In the genomic region with DNA sequence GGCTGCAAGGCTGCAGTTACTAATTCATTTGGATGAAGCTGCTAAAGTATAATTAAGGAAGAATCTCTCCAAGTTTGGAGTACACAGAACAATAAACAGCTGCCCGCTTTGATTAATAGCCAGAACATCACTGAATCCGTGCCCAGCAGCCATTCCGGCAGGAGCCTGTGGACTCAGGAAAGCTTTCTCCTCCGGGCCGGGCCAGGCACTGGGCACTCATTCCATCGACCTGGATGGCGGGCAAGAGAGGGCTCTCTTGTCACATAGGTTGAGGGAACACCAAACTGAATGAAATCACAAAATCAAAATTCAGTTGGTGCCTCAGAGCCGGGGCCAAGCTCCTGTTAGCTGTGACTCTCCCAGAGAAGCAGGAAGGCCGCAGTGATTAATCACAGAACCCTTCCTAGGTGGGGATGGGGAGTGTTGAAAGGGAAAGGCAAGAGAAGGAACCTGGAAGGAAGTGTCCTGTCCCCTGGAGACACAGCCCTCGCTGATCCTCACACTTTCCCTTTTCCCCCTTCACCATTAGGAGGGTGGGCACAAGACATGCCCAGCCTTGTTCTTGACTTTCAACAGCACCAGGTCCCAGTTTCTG, we compare ENCODE assay signal across 23 cellular contexts.
"Had no signal": no experiment of that assay in that cellular context is flagged by ENCODE, and none has a peak within 500 bp of the region (broad histone marks: within the 10 kb centered on the region; RNA-seq: fewer than 3 reads in every experiment).

No MANE protein-coding gene starts in this region.

- H3K27ac ChIP-seq: dorsolateral prefrontal cortex, esophagus squamous epithelium, gastrocnemius medialis, lower lobe of right lung, neural progenitor cell, parathyroid adenoma, stomach, thyroid gland, vagina had no signal

- H3K4me1 ChIP-seq: esophagus squamous epithelium, gastrocnemius medialis, lower lobe of right lung, parathyroid adenoma, stomach, thyroid gland had no signal

- H3K4me3 ChIP-seq: dorsolateral prefrontal cortex, esophagus squamous epithelium, gastrocnemius medialis, lower lobe of right lung, neural progenitor cell, smooth muscle cell, stomach, thyroid gland, vagina had no signal

- H3K9me3 ChIP-seq: esophagus squamous epithelium, gastrocnemius medialis, lower lobe of right lung, stomach, thyroid gland, vagina had no signal

- H3K36me3 ChIP-seq: esophagus squamous epithelium, gastrocnemius medialis, lower lobe of right lung, neural progenitor cell, stomach, thyroid gland, vagina had no signal

- H3K27me3 ChIP-seq: gastrocnemius medialis, neural progenitor cell, thyroid gland, vagina had no signal

- H3K79me2 ChIP-seq: parathyroid adenoma had no signal

- DNase-seq: effector CD4-positive, alpha-beta T cell; esophagus squamous epithelium; gastrocnemius medialis; left ventricle myocardium superior; lower lobe of right lung; midbrain; naive thymus-derived CD4-positive, alpha-beta T cell; stimulated activated CD4-positive, alpha-beta T cell treated with anti-CD3 and anti-CD28 coated beads, Interleukin-12 subunit alpha, Interleukin-12 subunit beta, amount 100 ng/mL, for 4 hours; stimulated activated CD4-positive, alpha-beta T cell treated with anti-CD3 and anti-CD28 coated beads, Interleukin-1b, Interleukin-23, amount 100 ng/mL, for 48 hours; stimulated activated CD4-positive, alpha-beta T cell treated with anti-CD3 and anti-CD28 coated beads, Interleukin-4, amount 100 ng/mL, for 1 hour; stimulated activated CD8-positive, alpha-beta memory T cell treated with anti-CD3 and anti-CD28 coated beads, Interleukin-4, amount 100 ng/mL, for 48 hours; stimulated activated naive CD4-positive, alpha-beta T cell treated with Interleukin-2 at 50 U/mL for 16 hours; stomach; thyroid gland; trophoblast cell had no signal

- H3K9ac ChIP-seq: neural progenitor cell, parathyroid adenoma had no signal

- H2AFZ ChIP-seq: neural progenitor cell, parathyroid adenoma had no signal

- ATAC-seq: gastrocnemius medialis; left ventricle myocardium superior; lower lobe of right lung; naive thymus-derived CD4-positive, alpha-beta T cell; sciatic nerve had no signal

- H3K4me2 ChIP-seq: neural progenitor cell, smooth muscle cell had no signal

- FAIRE-seq: colon, keratinocyte had no signal
